ENCODE assay signal across 22 cellular contexts in genomic region chr1:19000065-19000464, GRCh38. TPM values are rescaled to one million over a fixed set of nuclear protein-coding genes. Genes with fewer than 3 reads are reported as not detected.
DNase-seq lines count a peak whose midpoint lies in the region; ATAC-seq and TF ChIP-seq lines count a peak whose summit lies in the region.
"Had no signal": no experiment of that assay in that cellular context is flagged by ENCODE, and none has a peak within 500 bp of the region (broad histone marks: within the 10 kb centered on the region; RNA-seq: fewer than 3 reads in every experiment).

No MANE protein-coding gene starts in this region.

- H3K27me3 ChIP-seq in ascending aorta (no peaks in the 10 kb centered on the region), thoracic aorta (replicated peaks; ENCODE audit: insufficient read depth) (no peaks in the 10 kb centered on the region)
- H3K27me3 ChIP-seq: Peyer's patch had no signal

- H3K4me3 Mint-ChIP-seq in activated naive CD4-positive, alpha-beta T cell treated with anti-CD3 and anti-CD28 coated beads, Interleukin-2, amount 50 U/mL, for 24 hours: no peak overlapping the region
- H3K4me3 Mint-ChIP-seq in activated naive CD8-positive, alpha-beta T cell treated with anti-CD3 and anti-CD28 coated beads, Interleukin-2, amount 50 U/mL, for 24 hours: no peak overlapping the region
- H3K4me3 Mint-ChIP-seq: B cell; CD4-positive, CD25-positive, alpha-beta regulatory T cell had no signal

- intact Hi-C loops in ascending aorta (cut with DNase I): no loop called here

- no peak for DNase-seq in activated naive CD4-positive, alpha-beta T cell treated with Interleukin-2 at 50 U/mL for 16 hours
- DNase-seq in ascending aorta (ENCODE audit: low spot score in 2 of 2) (peak in 1 of 2 donors; percentile 22), epithelial cell of esophagus (ENCODE audit: low read depth) (peak; percentile 68), thoracic aorta (ENCODE audit: low spot score) (no peak), Kasumi-1 (lab: John Stamatoyannopoulos, UW) (no peak)
- no peak for DNase-seq in activated T-cell treated with anti-CD3 and anti-CD28 coated beads, Interleukin-2, amount 50 U/mL, for 48 hours
- no peak for DNase-seq in activated naive CD8-positive, alpha-beta T cell treated with anti-CD3 and anti-CD28 coated beads, Interleukin-2, amount 50 U/mL, for 24 hours
- DNase-seq: 8988T; Calu3; CD4-positive, CD25-positive, alpha-beta regulatory T cell; EL; KG1; NCI-H1417; NCI-H187; NCI-H2107; NCI-H510A; NCI-H748 treated with DMSO at 0.1 percent for 48 hours; NK-92 treated with Interleukin-12 subunit alpha and Interleukin-12 subunit beta, amount 100 ng/mL, for 24 hours; Peyer's patch had no signal

- H3K27me3 Mint-ChIP-seq in activated naive CD4-positive, alpha-beta T cell treated with anti-CD3 and anti-CD28 coated beads, Interleukin-2, amount 50 U/mL, for 24 hours: no peaks in the 10 kb centered on the region
- H3K27me3 Mint-ChIP-seq in activated naive CD8-positive, alpha-beta T cell treated with anti-CD3 and anti-CD28 coated beads, Interleukin-2, amount 50 U/mL, for 24 hours: peaks cover 3% of the 10 kb centered on the region

- no peak overlapping the region for H3K4me3 ChIP-seq in ascending aorta
- no peak overlapping the region for H3K4me3 ChIP-seq in epithelial cell of esophagus (ENCODE audit: low read length)
- no peak overlapping the region for H3K4me3 ChIP-seq in thoracic aorta
- H3K4me3 ChIP-seq: Peyer's patch had no signal

- TF ChIP-seq CTCF in ascending aorta (IDR thresholded peaks at IDR 0.05): no peak
- no peak for TF ChIP-seq CTCF in epithelial cell of esophagus (IDR thresholded peaks at IDR 0.05; ENCODE audit: insufficient read depth, low read depth, low read length, missing control alignments)
- no peak for TF ChIP-seq CTCF in thoracic aorta (IDR thresholded peaks at IDR 0.05)

- H3K9me3 Mint-ChIP-seq in activated naive CD4-positive, alpha-beta T cell treated with anti-CD3 and anti-CD28 coated beads, Interleukin-2, amount 50 U/mL, for 24 hours: peaks cover 21% of the 10 kb centered on the region
- H3K9me3 Mint-ChIP-seq in activated naive CD8-positive, alpha-beta T cell treated with anti-CD3 and anti-CD28 coated beads, Interleukin-2, amount 50 U/mL, for 24 hours: peaks cover 22% of the 10 kb centered on the region

- peaks cover 7% of the 10 kb centered on the region for H3K36me3 Mint-ChIP-seq in activated naive CD4-positive, alpha-beta T cell treated with anti-CD3 and anti-CD28 coated beads, Interleukin-2, amount 50 U/mL, for 24 hours
- peaks cover 2% of the 10 kb centered on the region for H3K36me3 Mint-ChIP-seq in activated naive CD8-positive, alpha-beta T cell treated with anti-CD3 and anti-CD28 coated beads, Interleukin-2, amount 50 U/mL, for 24 hours (ENCODE audit: low read depth)
- H3K36me3 Mint-ChIP-seq: CD4-positive, CD25-positive, alpha-beta regulatory T cell had no signal

- peaks cover 16% of the 10 kb centered on the region for H3K4me1 Mint-ChIP-seq in activated naive CD4-positive, alpha-beta T cell treated with anti-CD3 and anti-CD28 coated beads, Interleukin-2, amount 50 U/mL, for 24 hours
- H3K4me1 Mint-ChIP-seq in activated naive CD8-positive, alpha-beta T cell treated with anti-CD3 and anti-CD28 coated beads, Interleukin-2, amount 50 U/mL, for 24 hours: peaks cover 27% of the 10 kb centered on the region
- H3K4me1 Mint-ChIP-seq: B cell had no signal

- no peaks in the 10 kb centered on the region for H3K36me3 ChIP-seq in ascending aorta
- H3K36me3 ChIP-seq in thoracic aorta: no peaks in the 10 kb centered on the region
- H3K36me3 ChIP-seq: Peyer's patch had no signal

- peaks cover 0 to 22% of the 10 kb centered on the region in 2 donors for H3K4me1 ChIP-seq in ascending aorta
- peaks cover 15 to 27% of the 10 kb centered on the region in 2 donors for H3K4me1 ChIP-seq in thoracic aorta (ENCODE audit: control insufficient read depth in 1 of 2, low read depth in 2 of 2)
- H3K4me1 ChIP-seq: Peyer's patch had no signal

- H3K9me3 ChIP-seq in ascending aorta (peaks cover 0 to 17% of the 10 kb centered on the region in 2 donors), thoracic aorta (no peaks in the 10 kb centered on the region)

- ATAC-seq in thoracic aorta (ENCODE audit: insufficient number of reproducible peaks, low FRiP score, low read depth): no peak
- no peak for ATAC-seq in activated naive CD8-positive, alpha-beta T cell treated with anti-CD3 and anti-CD28 coated beads, Interleukin-2, amount 50 U/mL, for 24 hours
- ATAC-seq: Right ventricle myocardium inferior had no signal

- H3K27ac Mint-ChIP-seq in activated naive CD4-positive, alpha-beta T cell treated with anti-CD3 and anti-CD28 coated beads, Interleukin-2, amount 50 U/mL, for 24 hours: peak overlapping the region; percentile 35
- no peak overlapping the region for H3K27ac Mint-ChIP-seq in activated naive CD8-positive, alpha-beta T cell treated with anti-CD3 and anti-CD28 coated beads, Interleukin-2, amount 50 U/mL, for 24 hours
- H3K27ac Mint-ChIP-seq: B cell; CD4-positive, CD25-positive, alpha-beta regulatory T cell had no signal

- H3K27ac ChIP-seq in ascending aorta: peak overlapping the region; percentile 72 to 78
- peak overlapping the region; percentile 70 to 78 for H3K27ac ChIP-seq in thoracic aorta
- H3K27ac ChIP-seq: Peyer's patch had no signal

RNA-seq across cellular contexts. Expression of gene IFFO2, which starts 43.6 kb away (rescaled TPM):
- 131 TPM for total RNA-seq in ascending aorta
- total RNA-seq in thoracic aorta: 10 to 100 TPM; 24.8 to 27.7 TPM
